ENCODE assay signal across 9 cellular contexts in genomic region chr6:12181481-12181880, GRCh38.
"Had no signal": no experiment of that assay in that cellular context is flagged by ENCODE, and none has a peak within 500 bp of the region (broad histone marks: within the 10 kb centered on the region; RNA-seq: fewer than 3 reads in every experiment).

No MANE protein-coding gene starts in this region.

- DNase-seq: GM23248, GOT3, H7, H9, HCEC 1CT, HFFc6 had no signal

- H3K9me3 ChIP-seq: HAP-1 had no signal

- H3K4me2 ChIP-seq: GM23338 had no signal

- H3K9ac ChIP-seq: GM23248 had no signal

- H3K36me3 ChIP-seq: HAP-1 had no signal

- H3K4me3 ChIP-seq: GM23248, GM23338, HAP-1 had no signal

- ATAC-seq: GM23338, HCT116 had no signal

- H2AFZ ChIP-seq: GM23248, GM23338 had no signal

- H3K4me1 ChIP-seq: HAP-1 had no signal

- H3K27ac ChIP-seq: GM23248 had no signal
